In genomic region chr1:13804240-13804633, GRCh38 we compare ENCODE assay signal across 23 cellular contexts.
"Had no signal": no experiment of that assay in that cellular context is flagged by ENCODE, and none has a peak within 500 bp of the region (broad histone marks: within the 10 kb centered on the region; RNA-seq: fewer than 3 reads in every experiment).

No MANE protein-coding gene starts in this region.

- H3K9me3 Mint-ChIP-seq: IgD-negative memory B cell had no signal

- H3K4me3 Mint-ChIP-seq: IgD-negative memory B cell had no signal

- H3K36me3 ChIP-seq: SJSA1 had no signal

- H3K9ac ChIP-seq: KMS-11 had no signal

- H3K4me1 ChIP-seq: SJSA1 had no signal

- ATAC-seq: K562 had no signal

- H3K9me3 ChIP-seq: SJSA1 had no signal

- H3K4me3 ChIP-seq: K562, SJSA1, SK-N-MC had no signal

- DNase-seq: Kasumi-1, MM.1S, NCI-H1092 treated with DMSO at 0.1 percent for 48 hours, NCI-H1436, NCI-H187, NCI-H2029, NCI-H2081 treated with DMSO at 0.1 percent for 48 hours, NCI-H2171, NCI-H226, NCI-H446, NCI-H510A, NCI-H524 treated with DMSO at 0.1 percent for 48 hours, NCI-H69, NCI-H774, Right ventricle myocardium superior, RPMI8226, SIG-M5 had no signal

- H3K27ac ChIP-seq: HL-60, KMS-11, SJSA1, SK-N-MC had no signal

- H3K27me3 ChIP-seq: SJSA1 had no signal
